ENCODE assay signal across 11 cellular contexts in the genomic region with DNA sequence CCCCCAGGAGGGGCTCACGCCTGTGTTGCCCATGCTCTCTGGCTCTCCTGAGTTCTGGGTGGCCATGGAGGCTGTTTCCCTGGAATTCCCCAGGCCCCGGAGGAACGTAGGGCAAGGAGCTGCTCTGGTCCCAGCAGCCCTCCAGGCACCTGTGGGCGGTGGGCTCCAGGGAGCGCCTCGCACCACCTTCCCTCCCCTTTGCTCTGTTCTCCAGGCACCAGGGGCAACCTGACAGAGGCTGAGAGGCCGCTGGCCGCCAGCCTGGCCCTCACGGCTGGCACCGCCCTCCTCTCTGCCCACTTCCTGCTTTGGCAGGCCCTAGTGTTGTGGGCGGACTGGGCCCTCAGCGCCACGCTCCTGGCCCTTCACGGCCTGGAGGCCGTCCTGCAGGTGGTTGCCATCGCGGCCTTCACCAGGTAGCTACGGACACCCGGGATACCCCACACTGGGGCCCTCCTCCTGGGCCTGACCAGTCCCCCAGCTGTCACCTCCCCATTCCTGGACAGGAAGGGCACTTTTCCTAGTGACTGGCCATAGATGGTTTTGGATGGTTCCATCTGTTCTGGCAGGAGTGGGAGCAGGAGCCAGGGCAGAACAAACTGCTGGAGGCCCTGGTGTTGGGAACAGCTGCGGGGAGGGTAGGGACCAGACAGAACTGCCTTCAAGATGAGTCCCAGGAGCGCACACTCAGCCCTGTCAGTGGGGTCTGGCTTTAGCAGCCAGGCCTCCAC.
A peak's percentile ranks its signal among the peaks of the same experiment; 100 is the strongest.
DNase-seq lines count a peak whose midpoint lies in the region; ATAC-seq and TF ChIP-seq lines count a peak whose summit lies in the region.
"Had no signal": no experiment of that assay in that cellular context is flagged by ENCODE, and none has a peak within 500 bp of the region (broad histone marks: within the 10 kb centered on the region; RNA-seq: fewer than 3 reads in every experiment).

No MANE protein-coding gene starts in this region.

- ATAC-seq in effector memory CD8-positive, alpha-beta T cell (replicated peaks) = peak; percentile 45
- no peak for ATAC-seq in HG02852 (IDR thresholded peaks at IDR 0.05; ENCODE audit: unreplicated experiment)

- peak overlapping the region; percentile 38 for H3K27ac ChIP-seq in neutrophil

- H3K27ac Mint-ChIP-seq in effector memory CD8-positive, alpha-beta T cell = no peak overlapping the region
- no peak overlapping the region for H3K27ac Mint-ChIP-seq in T-helper 2 cell treated with Interferon-gamma antibody and Interleukin-4, amounts not matched to agents 5 μg/mL and 100 μg/mL, for 36 hours
- H3K27ac Mint-ChIP-seq: activated T-cell treated with anti-CD3 and anti-CD28 coated beads, Interleukin-2, amount 50 U/mL, for 24 hours; B cell had no signal

- peaks cover 10 to 20% of the 10 kb centered on the region in 2 experiments for H3K4me1 ChIP-seq in neutrophil (ENCODE audit: control insufficient read depth in 1 of 2, insufficient read depth in 1 of 2, low read depth in 1 of 2, low read length in 1 of 2)

- no peaks in the 10 kb centered on the region for H3K9me3 ChIP-seq in neutrophil

- H3K27me3 ChIP-seq in neutrophil = peaks cover 31% of the 10 kb centered on the region

- H3K4me3 ChIP-seq in neutrophil (ENCODE audit: low read depth in 1 of 2, low read length in 1 of 2) = no peak overlapping the region

- H3K4me1 Mint-ChIP-seq in effector memory CD8-positive, alpha-beta T cell (ENCODE audit: low read depth in 2 of 2) = peaks cover 5% of the 10 kb centered on the region in 2 donors
- H3K4me1 Mint-ChIP-seq in T-helper 2 cell treated with Interferon-gamma antibody and Interleukin-4, amounts not matched to agents 5 μg/mL and 100 μg/mL, for 36 hours (ENCODE audit: low read depth) = peaks cover 3% of the 10 kb centered on the region

- DNase-seq in Ammon's horn (ENCODE audit: low spot score) = peak; percentile 73
- peak; percentile 66 for DNase-seq in NCI-H2029 treated with DMSO at 0.1 percent for 48 hours (lab: John Stamatoyannopoulos, UW)
- DNase-seq in effector memory CD8-positive, alpha-beta T cell = no peak
- no peak for DNase-seq in activated naive CD4-positive, alpha-beta T cell treated with anti-CD3 and anti-CD28 coated beads, Interleukin-2, amount 50 U/mL, for 16 hours
- DNase-seq in NOMO-1 (lab: John Stamatoyannopoulos, UW; ENCODE audit: unreplicated experiment in 2 of 2) = no peak
- DNase-seq in T-helper 2 cell treated with Interferon-gamma antibody and Interleukin-4, amounts not matched to agents 5 μg/mL and 100 μg/mL, for 36 hours (ENCODE audit: low spot score) = no peak
- DNase-seq: activated T-cell treated with anti-CD3 and anti-CD28 coated beads, Interleukin-2, amount 50 U/mL, for 24 hours; NCI-H2081 treated with DMSO at 0.1 percent for 48 hours had no signal

- H3K27me3 Mint-ChIP-seq in effector memory CD8-positive, alpha-beta T cell = peaks cover 9 to 19% of the 10 kb centered on the region in 2 donors
- peaks cover 13% of the 10 kb centered on the region for H3K27me3 Mint-ChIP-seq in T-helper 2 cell treated with Interferon-gamma antibody and Interleukin-4, amounts not matched to agents 5 μg/mL and 100 μg/mL, for 36 hours (ENCODE audit: low read depth)

- H3K36me3 ChIP-seq in neutrophil = peaks cover 36% of the 10 kb centered on the region

- TF ChIP-seq CTCF in neutrophil (IDR thresholded peaks at IDR 0.05) = no peak

- peaks cover 3% of the 10 kb centered on the region for H3K36me3 Mint-ChIP-seq in effector memory CD8-positive, alpha-beta T cell (ENCODE audit: insufficient read depth)
- H3K36me3 Mint-ChIP-seq in T-helper 2 cell treated with Interferon-gamma antibody and Interleukin-4, amounts not matched to agents 5 μg/mL and 100 μg/mL, for 36 hours (ENCODE audit: low read depth) = peaks cover 13% of the 10 kb centered on the region

- no peak overlapping the region for H3K4me3 Mint-ChIP-seq in effector memory CD8-positive, alpha-beta T cell
- H3K4me3 Mint-ChIP-seq in T-helper 2 cell treated with Interferon-gamma antibody and Interleukin-4, amounts not matched to agents 5 μg/mL and 100 μg/mL, for 36 hours = no peak overlapping the region
- H3K4me3 Mint-ChIP-seq: activated T-cell treated with anti-CD3 and anti-CD28 coated beads, Interleukin-2, amount 50 U/mL, for 24 hours; B cell had no signal

- no peaks in the 10 kb centered on the region for H3K9me3 Mint-ChIP-seq in effector memory CD8-positive, alpha-beta T cell
- H3K9me3 Mint-ChIP-seq in T-helper 2 cell treated with Interferon-gamma antibody and Interleukin-4, amounts not matched to agents 5 μg/mL and 100 μg/mL, for 36 hours = no peaks in the 10 kb centered on the region
- H3K9me3 Mint-ChIP-seq: activated T-cell treated with anti-CD3 and anti-CD28 coated beads, Interleukin-2, amount 50 U/mL, for 24 hours had no signal

Comparison
In these comparisons a context has a peak if more than half of its experiments do, and no peak if none do; other contexts are left out.
1. DNase-seq: peak in Ammon's horn (single experiment) and NCI-H2029 treated with DMSO at 0.1 percent for 48 hours (single experiment); none in effector memory CD8-positive, alpha-beta T cell (0 of 3), activated naive CD4-positive, alpha-beta T cell treated with anti-CD3 and anti-CD28 coated beads, Interleukin-2, amount 50 U/mL, for 16 hours (single experiment), NOMO-1 (0 of 2) and T-helper 2 cell treated with Interferon-gamma antibody and Interleukin-4, amounts not matched to agents 5 μg/mL and 100 μg/mL, for 36 hours (single experiment).